9 cellular contexts compared by ENCODE assay signal in the genomic region with DNA sequence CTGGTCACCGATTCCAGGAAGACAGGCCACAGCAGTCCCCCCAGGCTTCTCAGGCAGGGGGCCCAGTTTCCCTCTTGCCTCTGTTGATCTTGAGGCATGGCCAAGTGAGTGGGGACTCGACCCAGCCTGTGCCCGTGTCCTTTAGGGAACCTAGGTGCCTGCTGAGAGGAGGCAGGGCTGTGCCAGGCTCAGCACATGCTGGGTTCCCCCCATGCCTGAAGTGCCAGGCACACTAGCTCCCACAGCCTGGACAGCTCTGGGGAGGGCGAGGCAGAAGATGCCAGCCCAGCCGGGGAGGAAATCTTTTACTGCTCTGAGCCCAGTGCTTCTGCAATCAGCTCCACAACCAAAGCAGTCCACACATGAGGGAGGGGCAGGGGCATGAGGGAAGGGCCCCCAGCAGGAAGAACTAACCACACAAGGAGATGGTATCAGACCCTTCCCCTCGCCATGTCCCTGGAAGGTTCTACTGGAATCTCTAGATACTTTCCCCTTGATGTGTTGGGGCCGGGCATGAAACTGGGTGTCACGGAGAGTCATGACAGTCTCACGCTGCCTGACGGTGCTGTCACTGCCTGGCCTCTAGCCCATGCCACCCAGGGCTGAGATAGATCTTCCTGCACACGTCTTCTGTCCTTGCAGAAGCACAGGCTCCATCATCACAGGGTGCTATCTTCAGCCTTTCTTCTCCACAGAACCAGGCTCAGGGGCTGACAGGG. TPM values are rescaled to one million over a fixed set of nuclear protein-coding genes. Genes with fewer than 3 reads are reported as not detected.
DNase-seq lines count a peak whose midpoint lies in the region; ATAC-seq and TF ChIP-seq lines count a peak whose summit lies in the region.
"Had no signal": no experiment of that assay in that cellular context is flagged by ENCODE, and none has a peak within 500 bp of the region (broad histone marks: within the 10 kb centered on the region; RNA-seq: fewer than 3 reads in every experiment).

No MANE protein-coding gene starts in this region.

- DNase-seq in activated T-helper 1 cell treated with anti-CD3 and anti-CD28 coated beads, Interleukin-12 subunit alpha, Interleukin-12 subunit beta, Interleukin-2, Interleukin-4 antibody, amounts not matched to agents 30 ng/mL and 10 ng/mL and 1 ng/mL, durations not matched to agents 14 hours and 24 hours and 36 hours (ENCODE audit: low spot score) = no peak
- DNase-seq in right cardiac atrium (peak in 1 of 3 donors; percentile 72), smooth muscle cell (lab: John Stamatoyannopoulos, UW; ENCODE audit: unreplicated experiment) (no peak), DMS153 treated with DMSO at 0.1 percent for 48 hours (lab: John Stamatoyannopoulos, UW; ENCODE audit: unreplicated experiment) (no peak), glomerular visceral epithelial cell (ENCODE audit: extremely low spot score) (no peak)
- DNase-seq: NCI-H2171 had no signal

- H4K20me1 ChIP-seq in smooth muscle cell (ENCODE audit: low read depth) = peaks cover 53% of the 10 kb centered on the region

- H3K36me3 ChIP-seq in HEK293 (ENCODE audit: control insufficient read depth in 2 of 2, insufficient read depth in 1 of 2, low read length in 2 of 2) (no peaks in the 10 kb centered on the region), smooth muscle cell (ENCODE audit: low read depth) (no peaks in the 10 kb centered on the region)

- H3K4me2 ChIP-seq in smooth muscle cell = peak overlapping the region; percentile 64

- H3K27me3 Mint-ChIP-seq in activated T-helper 1 cell treated with anti-CD3 and anti-CD28 coated beads, Interleukin-12 subunit alpha, Interleukin-12 subunit beta, Interleukin-2, Interleukin-4 antibody, amounts not matched to agents 30 ng/mL and 10 ng/mL and 1 ng/mL, durations not matched to agents 14 hours and 24 hours and 36 hours (ENCODE audit: insufficient read depth) = no peaks in the 10 kb centered on the region

- peaks cover 14% of the 10 kb centered on the region for H3K79me2 ChIP-seq in smooth muscle cell (ENCODE audit: low read depth)

- peak; percentile 28 to 56 for ATAC-seq in right cardiac atrium
- no peak for ATAC-seq in HG03097 (IDR thresholded peaks at IDR 0.05; ENCODE audit: low FRiP score, unreplicated experiment)
- no peak for ATAC-seq in GM19463 (IDR thresholded peaks at IDR 0.05; ENCODE audit: unreplicated experiment)

- no peak overlapping the region for H3K4me3 ChIP-seq in HEK293 (ENCODE audit: low read depth, low read length)
- H3K4me3 ChIP-seq in right cardiac atrium (ENCODE audit: low read length) = no peak overlapping the region
- H3K4me3 ChIP-seq in smooth muscle cell = no peak overlapping the region

- TF ChIP-seq CTCF in HEK293 (tag by site-specific recombination; IDR thresholded peaks at IDR 0.05) = no peak
- no peak for TF ChIP-seq CTCF in smooth muscle cell (IDR thresholded peaks at IDR 0.05; ENCODE audit: borderline replicate concordance, insufficient read depth, poor library complexity, severe bottlenecking)

- H3K9me3 Mint-ChIP-seq in activated T-helper 1 cell treated with anti-CD3 and anti-CD28 coated beads, Interleukin-12 subunit alpha, Interleukin-12 subunit beta, Interleukin-2, Interleukin-4 antibody, amounts not matched to agents 30 ng/mL and 10 ng/mL and 1 ng/mL, durations not matched to agents 14 hours and 24 hours and 36 hours = no peaks in the 10 kb centered on the region

- H3K9me3 ChIP-seq in HEK293 (ENCODE audit: control insufficient read depth, insufficient read depth, low read depth, low read length) = no peaks in the 10 kb centered on the region
- no peaks in the 10 kb centered on the region for H3K9me3 ChIP-seq in right cardiac atrium (ENCODE audit: control insufficient read depth, low read length)
- H3K9me3 ChIP-seq in smooth muscle cell (replicated peaks; ENCODE audit: low read depth) = no peaks in the 10 kb centered on the region

- no peaks in the 10 kb centered on the region for H3K27me3 ChIP-seq in right cardiac atrium (ENCODE audit: control insufficient read depth, insufficient read depth)
- no peaks in the 10 kb centered on the region for H3K27me3 ChIP-seq in smooth muscle cell (ENCODE audit: low read depth)

- H3K4me1 ChIP-seq in HEK293 (ENCODE audit: control insufficient read depth, insufficient read depth, low read length) (peaks cover 9% of the 10 kb centered on the region), right cardiac atrium (ENCODE audit: control insufficient read depth, insufficient read depth, low read length) (peaks cover 47% of the 10 kb centered on the region), smooth muscle cell (ENCODE audit: low read depth) (peaks cover 33% of the 10 kb centered on the region)

- H3K27ac Mint-ChIP-seq in activated T-helper 1 cell treated with anti-CD3 and anti-CD28 coated beads, Interleukin-12 subunit alpha, Interleukin-12 subunit beta, Interleukin-2, Interleukin-4 antibody, amounts not matched to agents 30 ng/mL and 10 ng/mL and 1 ng/mL, durations not matched to agents 14 hours and 24 hours and 36 hours = peak overlapping the region; percentile 87

- POLR2A ChIA-PET in HEK293 (lab: Yijun Ruan, JAX) = interaction anchor here (0.5 to 1.3 kb wide), 4 partner anchors 9 to 98 kb away, joined by 3 to 6 read pairs (median 4); partner anchors contain the start of gene MYO18A

- H2AFZ ChIP-seq in smooth muscle cell (ENCODE audit: low read depth) = no peak overlapping the region

- H3F3A ChIP-seq in smooth muscle cell (ENCODE audit: low read depth) = peaks cover 3% of the 10 kb centered on the region

- intact Hi-C loops in activated T-helper 1 cell treated with anti-CD3 and anti-CD28 coated beads, Interleukin-12 subunit alpha, Interleukin-12 subunit beta, Interleukin-2, Interleukin-4 antibody, amounts not matched to agents 30 ng/mL and 10 ng/mL and 1 ng/mL, durations not matched to agents 14 hours and 24 hours and 36 hours (cut with micrococcal nuclease) = loop anchor here (1.0 kb wide), 2 partner anchors 13 to 26 kb away; partner anchors contain the start of gene MYO18A
- intact Hi-C loops in right cardiac atrium (cut with DNase I) = loop anchor here in 2 of 4 donors (5.0 to 10.0 kb wide), 2 partner anchors 58 to 130 kb away; no protein-coding TSS in a partner anchor

- H3K4me1 Mint-ChIP-seq in activated T-helper 1 cell treated with anti-CD3 and anti-CD28 coated beads, Interleukin-12 subunit alpha, Interleukin-12 subunit beta, Interleukin-2, Interleukin-4 antibody, amounts not matched to agents 30 ng/mL and 10 ng/mL and 1 ng/mL, durations not matched to agents 14 hours and 24 hours and 36 hours (ENCODE audit: low read depth) = peaks cover 64% of the 10 kb centered on the region

- CTCF ChIA-PET in HEK293 (lab: Yijun Ruan, JAX) = interaction anchor here (1.1 to 3.5 kb wide), 4 partner anchors 9 to 136 kb away, joined by 3 to 19 read pairs (median 9); no protein-coding TSS in a partner anchor

- H3K27ac ChIP-seq in HEK293 (ENCODE audit: extremely low read depth, low read depth, low read length) = no peak overlapping the region
- H3K27ac ChIP-seq in right cardiac atrium (ENCODE audit: low read length) = peak overlapping the region; percentile 74
- peak overlapping the region; percentile 66 for H3K27ac ChIP-seq in smooth muscle cell (ENCODE audit: low read depth)

- peak overlapping the region; percentile 63 for H3K4me3 Mint-ChIP-seq in activated T-helper 1 cell treated with anti-CD3 and anti-CD28 coated beads, Interleukin-12 subunit alpha, Interleukin-12 subunit beta, Interleukin-2, Interleukin-4 antibody, amounts not matched to agents 30 ng/mL and 10 ng/mL and 1 ng/mL, durations not matched to agents 14 hours and 24 hours and 36 hours

- no peak overlapping the region for H3K9ac ChIP-seq in smooth muscle cell (ENCODE audit: low read depth)

- WGBS in right cardiac atrium = 35% methylated on average over 11 of the region's 11 CpGs
- WGBS in smooth muscle cell (ENCODE audit: low lambda C conversion rate) = 66% methylated on average over 11 of the region's 11 CpGs

- H3K36me3 Mint-ChIP-seq in activated T-helper 1 cell treated with anti-CD3 and anti-CD28 coated beads, Interleukin-12 subunit alpha, Interleukin-12 subunit beta, Interleukin-2, Interleukin-4 antibody, amounts not matched to agents 30 ng/mL and 10 ng/mL and 1 ng/mL, durations not matched to agents 14 hours and 24 hours and 36 hours (ENCODE audit: low read depth) = peaks cover 5% of the 10 kb centered on the region

TF ChIP-seq in HEK293, 187 proteins besides CTCF, POLR2A, EP300 and RAD21:
- TF ChIP-seq ZIC2 (tag by site-specific recombination; IDR thresholded peaks at IDR 0.05) = peak; percentile 88
- peak; percentile 19; the same call in 1 of the 2 replicates for TF ChIP-seq ZBTB6 (tag by site-specific recombination; IDR thresholded peaks at IDR 0.05)
- peak; percentile 44 for TF ChIP-seq GLIS1 (tag by site-specific recombination; IDR thresholded peaks at IDR 0.05)
- no peak for TF ChIP-seq ZNF311 (tag by site-specific recombination; IDR thresholded peaks at IDR 0.05; ENCODE audit: borderline replicate concordance)

RNA-seq across cellular contexts. Expression of gene MYO18A, which starts 25.5 kb away (rescaled TPM):
- 38.2 and 40.5 TPM in 2 replicates for total RNA-seq in activated T-helper 1 cell treated with anti-CD3 and anti-CD28 coated beads, Interleukin-12 subunit alpha, Interleukin-12 subunit beta, Interleukin-2, Interleukin-4 antibody, amounts not matched to agents 30 ng/mL and 10 ng/mL and 1 ng/mL, durations not matched to agents 14 hours and 24 hours and 36 hours
- 100 to 1,000 TPM; 206 to 312 (median 277) TPM for total RNA-seq in right cardiac atrium
- 248 TPM for polyA plus RNA-seq in right cardiac atrium
- total RNA-seq in smooth muscle cell = 16.0 and 18.0 TPM in 2 replicates
- polyA plus RNA-seq in smooth muscle cell = 21.2 and 22.1 TPM in 2 replicates

Comparison
In these comparisons a context has a peak if more than half of its experiments do, and no peak if none do; other contexts are left out.
1. ATAC-seq: peak in right cardiac atrium (2 of 2); none in HG03097 (single experiment) and GM19463 (single experiment).